Comparison of ENCODE assay signal across 36 cellular contexts in the genomic region with DNA sequence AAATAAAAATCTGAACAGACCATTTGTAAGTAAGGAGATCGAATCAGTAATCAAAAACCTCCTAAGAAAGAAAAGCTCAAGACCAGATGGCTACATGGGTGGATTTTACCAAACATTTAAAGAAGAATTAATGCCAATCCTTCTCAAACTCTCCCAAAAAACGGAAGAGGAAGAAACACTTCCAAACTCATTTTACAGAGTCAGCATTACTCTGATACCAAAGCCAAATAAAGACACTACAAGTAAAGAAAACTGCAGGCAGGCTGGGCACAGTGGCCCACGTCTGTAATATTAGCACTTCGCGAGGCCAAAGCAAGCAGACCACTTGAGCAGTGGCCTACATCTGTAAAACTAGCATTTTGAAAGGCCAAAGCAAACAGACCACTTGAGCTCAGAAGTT.
"Had no signal": no experiment of that assay in that cellular context is flagged by ENCODE, and none has a peak within 500 bp of the region (broad histone marks: within the 10 kb centered on the region; RNA-seq: fewer than 3 reads in every experiment).

No MANE protein-coding gene starts in this region.

- H3K36me3 ChIP-seq: adrenal gland, brain microvascular endothelial cell, breast epithelium had no signal

- H3K4me1 Mint-ChIP-seq: activated B cell treated with CpG ODN at 0.5 μM for 24 hours; activated CD4-positive, alpha-beta T cell treated with anti-CD3 and anti-CD28 coated beads, Interleukin-2, amount 10 ng/mL, durations not matched to agents 24 days and 14 days; activated naive CD8-positive, alpha-beta T cell treated with anti-CD3 and anti-CD28 coated beads for 36 hours; activated T-helper 17 cell treated with anti-CD3 and anti-CD28 coated beads, Interleukin-2, amount 50 U/mL, for 72 hours had no signal

- H3K9me3 Mint-ChIP-seq: activated CD4-positive, alpha-beta T cell treated with anti-CD3 and anti-CD28 coated beads, Interleukin-2, amount 10 ng/mL, durations not matched to agents 24 days and 14 days; T-helper 2 cell treated with Interferon-gamma antibody and Interleukin-4, amounts not matched to agents 5 μg/mL and 100 μg/mL, for 36 hours had no signal

- H3K4me1 ChIP-seq: adrenal gland, body of pancreas, breast epithelium had no signal

- H3K27ac ChIP-seq: adrenal gland, body of pancreas, brain microvascular endothelial cell, breast epithelium, VCaP had no signal

- H3K4me3 ChIP-seq: adrenal gland, body of pancreas, breast epithelium had no signal

- ATAC-seq: activated CD8-positive, alpha-beta T cell treated with anti-CD3 and anti-CD28 coated beads for 36 hours; activated naive CD4-positive, alpha-beta T cell treated with anti-CD3 and anti-CD28 coated beads, Interleukin-2, amount 50 U/mL, for 72 hours; activated T-cell treated with anti-CD3 and anti-CD28 coated beads, Interleukin-2, amount 50 U/mL, for 4 hours; activated T-cell treated with anti-CD3 and anti-CD28 coated beads, Interleukin-2, amount 50 U/mL, for 72 hours; activated T-helper 17 cell treated with anti-CD3 and anti-CD28 coated beads, Interleukin-2, amount 50 U/mL, for 72 hours; body of pancreas had no signal

- DNase-seq: activated B cell treated with CpG ODN at 0.5 μM for 24 hours; activated CD4-positive, alpha-beta memory T cell treated with anti-CD3 and anti-CD28 coated beads for 36 hours; activated CD4-positive, alpha-beta T cell treated with anti-CD3 and anti-CD28 coated beads for 4 hours; activated CD4-positive, alpha-beta T cell treated with anti-CD3 and anti-CD28 coated beads, Interleukin-2, amount 10 ng/mL, durations not matched to agents 24 days and 14 days; activated CD4-positive, alpha-beta T cell treated with anti-CD3 and anti-CD28 coated beads, Interleukin-2, amount 50 U/mL, for 1 hour; activated CD4-positive, alpha-beta T cell treated with anti-CD3 and anti-CD28 coated beads, Interleukin-2, amount 50 U/mL, for 4 hours; activated CD4-positive, CD25-positive, alpha-beta regulatory T cell treated with anti-CD3 and anti-CD28 coated beads, Interleukin-2, amount 50 U/mL, for 72 hours; activated CD8-positive, alpha-beta memory T cell treated with anti-CD3 and anti-CD28 coated beads, Interleukin-2, amount 50 U/mL, for 4 hours; activated CD8-positive, alpha-beta T cell treated with anti-CD3 and anti-CD28 coated beads for 36 hours; activated effector memory CD4-positive, alpha-beta T cell treated with anti-CD3 and anti-CD28 coated beads, Interleukin-2, amount 50 U/mL, for 16 hours; activated gamma-delta T cell treated with Interleukin-2 at 50 U/mL for 16 hours; activated naive CD4-positive, alpha-beta T cell; activated naive CD4-positive, alpha-beta T cell treated with anti-CD3 and anti-CD28 coated beads for 36 hours; activated naive CD4-positive, alpha-beta T cell treated with anti-CD3 and anti-CD28 coated beads, Interleukin-2, amount 50 U/mL, for 16 hours; activated naive CD8-positive, alpha-beta T cell treated with anti-CD3 and anti-CD28 coated beads for 36 hours; activated T-cell treated with anti-CD3 and anti-CD28 coated beads for 4 hours; activated T-cell treated with anti-CD3 and anti-CD28 coated beads, Interleukin-2, amount 50 U/mL, for 1 hour; activated T-cell treated with anti-CD3 and anti-CD28 coated beads, Interleukin-2, amount 50 U/mL, for 4 hours; activated T-cell treated with anti-CD3 and anti-CD28 coated beads, Interleukin-2, amount 50 U/mL, for 72 hours; adrenal gland; amniotic stem cell; aorta; body of pancreas; brain microvascular endothelial cell; central memory CD4-positive, alpha-beta T cell; T-helper 2 cell; T-helper 9 cell had no signal

- H3K4me3 Mint-ChIP-seq: activated B cell treated with CpG ODN at 0.5 μM for 24 hours; activated CD4-positive, alpha-beta memory T cell treated with anti-CD3 and anti-CD28 coated beads for 36 hours; activated CD4-positive, alpha-beta T cell treated with anti-CD3 and anti-CD28 coated beads, Interleukin-2, amount 10 ng/mL, durations not matched to agents 24 days and 14 days; activated CD8-positive, alpha-beta T cell treated with anti-CD3 and anti-CD28 coated beads for 36 hours; activated naive CD4-positive, alpha-beta T cell treated with anti-CD3 and anti-CD28 coated beads for 36 hours; activated naive CD8-positive, alpha-beta T cell treated with anti-CD3 and anti-CD28 coated beads for 36 hours; activated T-cell treated with anti-CD3 and anti-CD28 coated beads, Interleukin-2, amount 50 U/mL, for 4 hours; activated T-cell treated with anti-CD3 and anti-CD28 coated beads, Interleukin-2, amount 50 U/mL, for 72 hours; activated T-helper 1 cell treated with anti-CD3 and anti-CD28 coated beads, Interleukin-12 subunit alpha, Interleukin-12 subunit beta, Interleukin-2, Interleukin-4 antibody, amounts not matched to agents 30 ng/mL and 10 ng/mL and 1 ng/mL, durations not matched to agents 14 hours and 24 hours and 36 hours; activated T-helper 17 cell treated with anti-CD3 and anti-CD28 coated beads, Interleukin-2, amount 50 U/mL, for 72 hours; T-helper 1 cell treated with Interleukin-12 subunit alpha and Interleukin-12 subunit beta and Interleukin-4 antibody, amounts not matched to agents 30 μg/mL and 1 μg/mL, for 36 hours; T-helper 2 cell treated with Interferon-gamma antibody and Interleukin-4, amounts not matched to agents 5 μg/mL and 100 μg/mL, for 36 hours had no signal

- H3K27me3 ChIP-seq: adrenal gland, body of pancreas, brain microvascular endothelial cell, breast epithelium had no signal

- H3K27me3 Mint-ChIP-seq: activated B cell treated with CpG ODN at 0.5 μM for 24 hours; activated CD4-positive, alpha-beta memory T cell treated with anti-CD3 and anti-CD28 coated beads for 36 hours; activated CD4-positive, alpha-beta T cell treated with anti-CD3 and anti-CD28 coated beads, Interleukin-2, amount 10 ng/mL, durations not matched to agents 24 days and 14 days; activated CD8-positive, alpha-beta T cell treated with anti-CD3 and anti-CD28 coated beads for 36 hours; activated naive CD8-positive, alpha-beta T cell treated with anti-CD3 and anti-CD28 coated beads for 36 hours; activated T-helper 17 cell treated with anti-CD3 and anti-CD28 coated beads, Interleukin-2, amount 50 U/mL, for 72 hours had no signal

- H3K36me3 Mint-ChIP-seq: activated CD4-positive, alpha-beta memory T cell treated with anti-CD3 and anti-CD28 coated beads for 36 hours; activated naive CD4-positive, alpha-beta T cell treated with anti-CD3 and anti-CD28 coated beads, Interleukin-2, amount 50 U/mL, for 72 hours; activated naive CD8-positive, alpha-beta T cell treated with anti-CD3 and anti-CD28 coated beads for 36 hours had no signal

- FAIRE-seq: astrocyte, TTC549 had no signal

- H3K27ac Mint-ChIP-seq: activated B cell treated with CpG ODN at 0.5 μM for 24 hours; activated CD4-positive, alpha-beta memory T cell treated with anti-CD3 and anti-CD28 coated beads for 36 hours; activated CD4-positive, alpha-beta T cell treated with anti-CD3 and anti-CD28 coated beads, Interleukin-2, amount 10 ng/mL, durations not matched to agents 24 days and 14 days; activated CD8-positive, alpha-beta T cell treated with anti-CD3 and anti-CD28 coated beads for 36 hours; activated naive CD4-positive, alpha-beta T cell treated with anti-CD3 and anti-CD28 coated beads for 36 hours; activated naive CD4-positive, alpha-beta T cell treated with anti-CD3 and anti-CD28 coated beads, Interleukin-2, amount 50 U/mL, for 72 hours; activated naive CD8-positive, alpha-beta T cell treated with anti-CD3 and anti-CD28 coated beads for 36 hours; activated T-cell treated with anti-CD3 and anti-CD28 coated beads, Interleukin-2, amount 50 U/mL, for 72 hours; activated T-helper 1 cell treated with anti-CD3 and anti-CD28 coated beads, Interleukin-12 subunit alpha, Interleukin-12 subunit beta, Interleukin-2, Interleukin-4 antibody, amounts not matched to agents 30 ng/mL and 10 ng/mL and 1 ng/mL, durations not matched to agents 14 hours and 24 hours and 36 hours; activated T-helper 17 cell treated with anti-CD3 and anti-CD28 coated beads, Interleukin-2, amount 50 U/mL, for 72 hours; T-helper 1 cell treated with Interleukin-12 subunit alpha and Interleukin-12 subunit beta and Interleukin-4 antibody, amounts not matched to agents 30 μg/mL and 1 μg/mL, for 36 hours; T-helper 2 cell treated with Interferon-gamma antibody and Interleukin-4, amounts not matched to agents 5 μg/mL and 100 μg/mL, for 36 hours had no signal
